In genomic region chr3:11480663-11481298, GRCh38 we compare ENCODE assay signal across 14 cellular contexts.
DNase-seq lines count a peak whose midpoint lies in the region; ATAC-seq, FAIRE-seq and TF ChIP-seq lines count a peak whose summit lies in the region.
"Had no signal": no experiment of that assay in that cellular context is flagged by ENCODE, and none has a peak within 500 bp of the region (broad histone marks: within the 10 kb centered on the region; RNA-seq: fewer than 3 reads in every experiment).

No MANE protein-coding gene starts in this region.

- intact Hi-C loops in HepG2 (cut with micrococcal nuclease; ENCODE audit: unreplicated experiment) (no loop called here), uterus (cut with DNase I; ENCODE audit: low total_unique reads) (no loop called here)

- CTCF ChIA-PET in HepG2 (lab: Yijun Ruan, JAX; ENCODE audit: low intra/inter-chr PET ratio, low total read pairs) = no interaction called here

- WGBS in HepG2 (ENCODE audit: low lambda C conversion rate) = 7% methylated on average over 5 of the region's 7 CpGs

- POLR2A ChIA-PET in HepG2 (lab: Yijun Ruan, JAX) = no interaction called here

- H4K20me1 ChIP-seq in HepG2 (ENCODE audit: insufficient read depth, low read length) = no peaks in the 10 kb centered on the region

- no peak for TF ChIP-seq RAD21 in HepG2 (CRISPR knock-in tag; IDR thresholded peaks at IDR 0.05)

- peak overlapping the region; percentile 52 for H3K4me2 ChIP-seq in HepG2 (ENCODE audit: low read depth, low read length)

- no TSS peak for BruUV-seq in HepG2 (replicated peaks; lab: Mats Ljungman, UMichigan)

- H3K9ac ChIP-seq in HepG2 (ENCODE audit: insufficient read depth, low read depth, low read length) = no peak overlapping the region

- in situ Hi-C loops in HepG2 (cut with HindIII; ENCODE audit: extremely low pct_ligation_motif_present, low pct_unique_long_range_greater_than_20kb) = no loop called here

- H3K27me3 ChIP-seq in HepG2 (ENCODE audit: control insufficient read depth in 1 of 2, insufficient read depth in 2 of 2, low read length in 2 of 2) = no peaks in the 10 kb centered on the region
- H3K27me3 ChIP-seq in uterus = no peaks in the 10 kb centered on the region

- FAIRE-seq in HepG2 (lab: Jason Lieb, UNC) = peak; percentile 62
- FAIRE-seq in frontal cortex (lab: Jason Lieb, UNC) = no peak
- FAIRE-seq: GM18507 had no signal

- H3K9me3 ChIP-seq in HepG2 (ENCODE audit: low read length) (no peaks in the 10 kb centered on the region), uterus (no peaks in the 10 kb centered on the region)

- TF ChIP-seq CTCF in choroid plexus epithelial cell (conservative IDR thresholded peaks at IDR 0.05; ENCODE audit: low read depth, low read length) (no peak), HepG2 (CRISPR knock-in tag; IDR thresholded peaks at IDR 0.05) (no peak), uterus (IDR thresholded peaks at IDR 0.05) (no peak)

- DNase-seq in NCI-H1105 treated with DMSO at 0.1 percent for 48 hours (lab: John Stamatoyannopoulos, UW) (peak; percentile 36), NCI-H1105 (lab: John Stamatoyannopoulos, UW) (no peak), choroid plexus epithelial cell (ENCODE audit: low read depth) (peak; percentile 50), HepG2 (ENCODE audit: low spot score) (peak; percentile 59), uterus (peak; percentile 78 to 83), pons (ENCODE audit: low spot score) (no peak), frontal cortex (ENCODE audit: low spot score in 2 of 2) (no peak)
- DNase-seq: activated CD8-positive, alpha-beta T cell treated with anti-CD3 and anti-CD28 coated beads, Interleukin-2, amount 10 ng/mL, durations not matched to agents 7 days and 5 days; activated naive CD4-positive, alpha-beta T cell treated with anti-CD3 and anti-CD28 coated beads, Interleukin-2, amount 50 U/mL, for 16 hours; DND-41; NCI-H524 treated with DMSO at 0.1 percent for 48 hours; SW 1271 had no signal

- H2AFZ ChIP-seq in HepG2 (ENCODE audit: low read length) = no peak overlapping the region

- TF ChIP-seq EP300 in HepG2 (IDR thresholded peaks at IDR 0.05; ENCODE audit: low read depth in 2 of 2, low read length in 2 of 2) = peak in 1 of 2 experiments; percentile 61; a peak in 1 of 4 replicates
- TF ChIP-seq EP300 in HepG2 (CRISPR knock-in tag; IDR thresholded peaks at IDR 0.05; ENCODE audit: borderline replicate concordance) = no peak

- ATAC-seq in HepG2 (peak; percentile 99), HG03039 (IDR thresholded peaks at IDR 0.05; ENCODE audit: unreplicated experiment) (no peak)
- ATAC-seq: activated CD8-positive, alpha-beta T cell treated with anti-CD3 and anti-CD28 coated beads, Interleukin-2, amount 10 ng/mL, durations not matched to agents 7 days and 5 days had no signal

- no peaks in the 10 kb centered on the region for H3K79me2 ChIP-seq in HepG2 (ENCODE audit: insufficient read depth, low read length)

- peak overlapping the region; percentile 41 for H3K27ac ChIP-seq in HepG2 (ENCODE audit: extremely low read length, insufficient read depth, low read length)
- peak overlapping the region; percentile 76 to 96 for H3K27ac ChIP-seq in uterus

- no peaks in the 10 kb centered on the region for H3K36me3 ChIP-seq in HepG2 (replicated peaks in 1 of 2; ENCODE audit: control insufficient read depth in 1 of 2, insufficient read depth in 2 of 2, low read length in 2 of 2)
- H3K36me3 ChIP-seq in uterus = no peaks in the 10 kb centered on the region

- TF ChIP-seq POLR2A in HepG2 (IDR thresholded peaks at IDR 0.05; ENCODE audit: insufficient read depth in 1 of 2, low read depth in 2 of 2, low read length in 2 of 2) = no peak
- no peak for TF ChIP-seq POLR2A in uterus (IDR thresholded peaks at IDR 0.05)

- H3K4me3 ChIP-seq in choroid plexus epithelial cell (ENCODE audit: low read depth, low read length) (no peak overlapping the region), HepG2 (replicated peaks in 1 of 3; ENCODE audit: insufficient read depth in 1 of 3, low read depth in 2 of 3, low read length in 3 of 3) (no peak overlapping the region), uterus (no peak overlapping the region)

- H3K4me1 ChIP-seq in HepG2 (ENCODE audit: insufficient read depth, low read length) (peaks cover 23% of the 10 kb centered on the region), uterus (peaks cover 10 to 23% of the 10 kb centered on the region in 2 donors)

TF ChIP-seq in HepG2, 621 proteins besides CTCF, POLR2A, EP300 and RAD21 (continues in another document):
- 0 out of 2 replicates have a peak, but pooled peaks have one; percentile 9 for TF ChIP-seq RARA (CRISPR knock-in tag; IDR thresholded peaks at IDR 0.05)
- 0 out of 2 replicates have a peak, but pooled peaks have one; percentile 19 for TF ChIP-seq ISL2 (CRISPR knock-in tag; IDR thresholded peaks at IDR 0.05)
- TF ChIP-seq ZNF510 (CRISPR knock-in tag; IDR thresholded peaks at IDR 0.05; ENCODE audit: low read depth) = no peak
- peak; percentile 22 for TF ChIP-seq TEAD3 (CRISPR knock-in tag; optimal IDR thresholded peaks at IDR 0.05; ENCODE audit: borderline replicate concordance)
- peak; percentile 60; the same call in 1 of the 2 replicates for TF ChIP-seq ZNF331 (CRISPR knock-in tag; IDR thresholded peaks at IDR 0.05)
- TF ChIP-seq AKNA (CRISPR knock-in tag; IDR thresholded peaks at IDR 0.05; ENCODE audit: borderline replicate concordance) = no peak
- TF ChIP-seq ZNF577 (CRISPR knock-in tag; IDR thresholded peaks at IDR 0.05; ENCODE audit: borderline replicate concordance, low read depth) = no peak
- no peak for TF ChIP-seq SETDB1 (CRISPR knock-in tag; IDR thresholded peaks at IDR 0.05; ENCODE audit: borderline replicate concordance)
- peak; percentile 28; the same call in 1 of the 2 replicates for TF ChIP-seq HDAC1 (CRISPR knock-in tag; IDR thresholded peaks at IDR 0.05)
- TF ChIP-seq TARDBP (CRISPR knock-in tag; IDR thresholded peaks at IDR 0.05) = 0 out of 2 replicates have a peak, but pooled peaks have one; percentile 45
- TF ChIP-seq CEBPG (CRISPR knock-in tag; IDR thresholded peaks at IDR 0.05) = peak; percentile 92
- TF ChIP-seq SOX13 (IDR thresholded peaks at IDR 0.05) = no peak
- TF ChIP-seq SOX13 (CRISPR knock-in tag; conservative IDR thresholded peaks at IDR 0.05 in 1 of 2, IDR thresholded peaks at IDR 0.05 in 1 of 2) = peak in 1 of 2 experiments; percentile 65; a peak in 2 of 4 replicates
- TF ChIP-seq KMT2B (CRISPR knock-in tag; IDR thresholded peaks at IDR 0.05) = no peak
- TF ChIP-seq FOXO1 (CRISPR knock-in tag; IDR thresholded peaks at IDR 0.05) = peak; percentile 36; the same call in 1 of the 2 replicates
- TF ChIP-seq PRMT3 (CRISPR knock-in tag; IDR thresholded peaks at IDR 0.05; ENCODE audit: borderline replicate concordance, low read depth) = no peak
- peak; percentile 40; the same call in 1 of the 2 replicates for TF ChIP-seq NFIC (IDR thresholded peaks at IDR 0.05; ENCODE audit: low read length)
- peak; percentile 38; the same call in 1 of the 2 replicates for TF ChIP-seq FOXA3 (CRISPR knock-in tag; IDR thresholded peaks at IDR 0.05)
- no peak for TF ChIP-seq ZNF546 (CRISPR knock-in tag; conservative IDR thresholded peaks at IDR 0.05)
- 0 out of 2 replicates have a peak, but pooled peaks have one; percentile 28 for TF ChIP-seq ZNF317 (CRISPR knock-in tag; IDR thresholded peaks at IDR 0.05)
- no peak for TF ChIP-seq ZNF207 (IDR thresholded peaks at IDR 0.05; ENCODE audit: borderline replicate concordance)
- TF ChIP-seq ARNTL (CRISPR knock-in tag; IDR thresholded peaks at IDR 0.05) = no peak
- TF ChIP-seq ZNF891 (CRISPR knock-in tag; IDR thresholded peaks at IDR 0.05) = no peak
- TF ChIP-seq BCL6 (CRISPR knock-in tag; IDR thresholded peaks at IDR 0.05) = 0 out of 2 replicates have a peak, but pooled peaks have one; percentile 13
- peak; percentile 20; the same call in 1 of the 2 replicates for TF ChIP-seq TEF (CRISPR knock-in tag; IDR thresholded peaks at IDR 0.05)

Comparison
In these comparisons a context has a peak if more than half of its experiments do, and no peak if none do; other contexts are left out.
1. DNase-seq: peak in NCI-H1105 treated with DMSO at 0.1 percent for 48 hours (single experiment), choroid plexus epithelial cell (single experiment), HepG2 (single experiment) and uterus (2 of 2); none in NCI-H1105 (single experiment), pons (single experiment) and frontal cortex (0 of 2).